In the genomic region with DNA sequence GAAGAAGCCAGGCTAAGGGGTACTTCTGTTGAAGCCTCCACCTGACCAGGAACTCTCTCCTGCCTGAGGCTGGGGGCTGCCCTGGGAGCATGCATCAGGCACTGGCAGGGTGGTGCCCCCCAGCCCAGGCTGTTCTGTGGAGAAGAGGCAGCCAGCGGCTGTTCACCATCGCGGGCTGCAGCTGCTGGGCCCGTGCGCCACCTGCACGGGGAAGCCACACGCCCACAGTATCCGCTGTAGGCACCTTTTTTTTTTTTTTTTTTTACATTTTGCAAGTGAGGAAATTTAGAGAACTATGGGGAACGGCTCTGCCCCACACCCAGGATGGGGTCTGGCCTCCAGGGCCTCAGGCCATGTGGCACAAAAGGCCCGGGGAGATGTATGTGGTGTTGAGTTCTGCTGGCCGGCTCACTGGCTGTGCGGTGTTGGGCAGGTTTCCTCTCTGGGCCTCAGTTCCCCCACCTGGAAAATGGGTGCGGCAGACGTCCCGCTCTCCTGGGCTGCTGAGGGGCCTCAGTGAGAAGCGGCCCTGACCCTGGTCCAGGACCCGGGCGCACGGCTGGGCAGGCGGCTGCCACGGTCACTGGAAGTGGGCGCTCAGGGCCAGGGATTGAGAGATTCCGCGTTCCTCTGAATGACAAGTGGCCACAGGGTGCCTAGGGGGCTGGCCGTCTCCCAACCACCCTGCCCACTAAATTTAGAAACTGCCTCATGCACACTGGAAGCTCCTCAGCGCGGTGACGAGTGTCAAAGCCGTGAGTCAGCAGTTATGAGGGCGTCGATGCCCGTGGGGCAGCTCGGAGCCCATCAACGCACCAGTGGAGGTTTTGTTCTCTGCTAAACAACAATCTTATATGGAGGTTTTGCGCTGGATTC, we compare ENCODE assay signal across 6 cellular contexts. TPM values are rescaled to one million over a fixed set of nuclear protein-coding genes. Genes with fewer than 3 reads are reported as not detected.
A peak's percentile ranks its signal among the peaks of the same experiment; 100 is the strongest.
DNase-seq lines count a peak whose midpoint lies in the region; ATAC-seq lines count a peak whose summit lies in the region.

No MANE protein-coding gene starts in this region.

- H3K4me1 Mint-ChIP-seq in activated CD4-positive, alpha-beta T cell treated with anti-CD3 and anti-CD28 coated beads, Interleukin-2, amount 10 ng/mL, durations not matched to agents 7 days and 5 days, result peaks cover 40% of the 10 kb centered on the region

- peak overlapping the region; percentile 5 for H3K4me3 Mint-ChIP-seq in activated CD4-positive, alpha-beta T cell treated with anti-CD3 and anti-CD28 coated beads, Interleukin-2, amount 10 ng/mL, durations not matched to agents 7 days and 5 days

- H3K36me3 Mint-ChIP-seq in activated CD4-positive, alpha-beta T cell treated with anti-CD3 and anti-CD28 coated beads, Interleukin-2, amount 10 ng/mL, durations not matched to agents 7 days and 5 days (ENCODE audit: low read depth), result no peaks in the 10 kb centered on the region

- H3K27me3 Mint-ChIP-seq in activated CD4-positive, alpha-beta T cell treated with anti-CD3 and anti-CD28 coated beads, Interleukin-2, amount 10 ng/mL, durations not matched to agents 7 days and 5 days, result no peaks in the 10 kb centered on the region

- DNase-seq in activated CD4-positive, alpha-beta T cell treated with anti-CD3 and anti-CD28 coated beads, Interleukin-2, amount 10 ng/mL, durations not matched to agents 7 days and 5 days, result peak; percentile 59
- DNase-seq in Right ventricle myocardium inferior (ENCODE audit: missing footprints) (peak; percentile 88), superior temporal gyrus (ENCODE audit: extremely low spot score) (peak; percentile 47), NCI-H2029 (lab: John Stamatoyannopoulos, UW) (no peak)

- ATAC-seq in HG02763 (IDR thresholded peaks at IDR 0.05; ENCODE audit: unreplicated experiment) (peak; percentile 49), Right ventricle myocardium inferior (peak; percentile 91), HG02610 (IDR thresholded peaks at IDR 0.05; ENCODE audit: unreplicated experiment) (no peak)

- POLR2A ChIA-PET in activated CD4-positive, alpha-beta T cell treated with anti-CD3 and anti-CD28 coated beads, Interleukin-2, amount 10 ng/mL, durations not matched to agents 7 days and 5 days (lab: Charles Lee), result no interaction called here

- H3K9me3 Mint-ChIP-seq in activated CD4-positive, alpha-beta T cell treated with anti-CD3 and anti-CD28 coated beads, Interleukin-2, amount 10 ng/mL, durations not matched to agents 7 days and 5 days, result no peaks in the 10 kb centered on the region

- intact Hi-C loops in Right ventricle myocardium inferior (cut with DNase I), result loop anchor here (2.0 kb wide), 1 partner anchor 24 kb away; no protein-coding TSS in a partner anchor

- CTCF ChIA-PET in activated CD4-positive, alpha-beta T cell treated with anti-CD3 and anti-CD28 coated beads, Interleukin-2, amount 10 ng/mL, durations not matched to agents 7 days and 5 days (lab: Charles Lee), result interaction anchor here (0.6 to 1.5 kb wide), 4 partner anchors 8 to 319 kb away, joined by 3 to 12 read pairs (median 4); a partner anchor contains a TSS

- H3K27ac Mint-ChIP-seq in activated CD4-positive, alpha-beta T cell treated with anti-CD3 and anti-CD28 coated beads, Interleukin-2, amount 10 ng/mL, durations not matched to agents 7 days and 5 days, result peak overlapping the region; percentile 85

RNA-seq across cellular contexts. Expression of a gene that starts 8.8 kb away (rescaled TPM):
- total RNA-seq in activated CD4-positive, alpha-beta T cell treated with anti-CD3 and anti-CD28 coated beads, Interleukin-2, amount 10 ng/mL, durations not matched to agents 7 days and 5 days, result 100 to 1,000 TPM in 1 of 2 experiments, 10 to 100 TPM in 1; 90.6 to 104 TPM
- 25.8 TPM for total RNA-seq in Right ventricle myocardium inferior

RNA-seq across cellular contexts. Expression of a gene that starts 17.5 kb away (rescaled TPM):
- total RNA-seq in activated CD4-positive, alpha-beta T cell treated with anti-CD3 and anti-CD28 coated beads, Interleukin-2, amount 10 ng/mL, durations not matched to agents 7 days and 5 days, result 10 to 100 TPM; 24.7 to 29.3 TPM
- total RNA-seq in Right ventricle myocardium inferior, result 50.8 TPM

RNA-seq across cellular contexts. Expression of a gene that starts 43.0 kb away (rescaled TPM):
- total RNA-seq in activated CD4-positive, alpha-beta T cell treated with anti-CD3 and anti-CD28 coated beads, Interleukin-2, amount 10 ng/mL, durations not matched to agents 7 days and 5 days, result not detected
- 0.32 TPM for total RNA-seq in Right ventricle myocardium inferior

RNA-seq across cellular contexts. Expression of a gene that starts 53.7 kb away (rescaled TPM):
- total RNA-seq in activated CD4-positive, alpha-beta T cell treated with anti-CD3 and anti-CD28 coated beads, Interleukin-2, amount 10 ng/mL, durations not matched to agents 7 days and 5 days, result 1 to 10 TPM; 2.1 to 2.7 TPM
- total RNA-seq in Right ventricle myocardium inferior, result 9.0 TPM

RNA-seq across cellular contexts. Expression of a gene that starts 56.8 kb away (rescaled TPM):
- 10 to 100 TPM; 23.1 to 29.3 TPM for total RNA-seq in activated CD4-positive, alpha-beta T cell treated with anti-CD3 and anti-CD28 coated beads, Interleukin-2, amount 10 ng/mL, durations not matched to agents 7 days and 5 days
- 13.3 TPM for total RNA-seq in Right ventricle myocardium inferior
